In genomic region chr17:4555863-4556646, GRCh38 we compare ENCODE assay signal across 8 cellular contexts. TPM values are rescaled to one million over a fixed set of nuclear protein-coding genes. Genes with fewer than 3 reads are reported as not detected.
DNase-seq lines count a peak whose midpoint lies in the region; ATAC-seq and TF ChIP-seq lines count a peak whose summit lies in the region.

No MANE protein-coding gene starts in this region.

- TF ChIP-seq CTCF in AG10803 (conservative IDR thresholded peaks at IDR 0.05; ENCODE audit: low read length) (no peak), KMS-11 (conservative IDR thresholded peaks at IDR 0.05; ENCODE audit: low read depth, low read length) (no peak), choroid plexus epithelial cell (conservative IDR thresholded peaks at IDR 0.05; ENCODE audit: low read depth, low read length) (no peak), GM13976 (IDR thresholded peaks at IDR 0.05; ENCODE audit: borderline replicate concordance, control extremely low read depth, extremely low read depth, insufficient read depth, missing control alignments) (no peak)

- H4K20me1 ChIP-seq in KMS-11 (ENCODE audit: insufficient read depth): no peaks in the 10 kb centered on the region

- intact Hi-C loops in naive thymus-derived CD4-positive, alpha-beta T cell (cut with micrococcal nuclease): loop anchor here (1.0 to 10.0 kb wide), 11 partner anchors 9 to 519 kb away; partner anchors contain the start of genes UBE2G1 (in 2 of the 2), C17orf107 (in 1 of the 2), CYB5D2 (in 1 of the 2) and MED11 (in 1 of the 2)

- CTCF ChIA-PET in naive thymus-derived CD4-positive, alpha-beta T cell (lab: Charles Lee): interaction anchor here (0.8 to 1.1 kb wide), 2 partner anchors 11 to 135 kb away, joined by 3 read pairs; no protein-coding TSS in a partner anchor

- no peaks in the 10 kb centered on the region for H3K27me3 ChIP-seq in KMS-11 (ENCODE audit: insufficient read depth, low read depth)
- no peaks in the 10 kb centered on the region for H3K27me3 ChIP-seq in naive thymus-derived CD4-positive, alpha-beta T cell (ENCODE audit: control insufficient read depth in 2 of 2, insufficient read depth in 2 of 2, low read length in 2 of 2)

- no peaks in the 10 kb centered on the region for H3K36me3 ChIP-seq in KMS-11 (ENCODE audit: insufficient read depth)
- peaks cover 0 to 29% (median 3%) of the 10 kb centered on the region in 3 experiments for H3K36me3 ChIP-seq in naive thymus-derived CD4-positive, alpha-beta T cell (ENCODE audit: control insufficient read depth in 2 of 3, insufficient read depth in 3 of 3, low read length in 3 of 3)

- ATAC-seq in naive thymus-derived CD4-positive, alpha-beta T cell: no peak
- ATAC-seq in HG03280 (IDR thresholded peaks at IDR 0.05; ENCODE audit: unreplicated experiment): no peak

- peak overlapping the region; percentile 73; the same call in 1 of the 2 replicates for H3K9ac ChIP-seq in KMS-11

- H3K4me1 ChIP-seq in KMS-11 (ENCODE audit: low read depth, poor library complexity, severe bottlenecking): peaks cover 4% of the 10 kb centered on the region
- peaks cover 20% of the 10 kb centered on the region in 2 donors for H3K4me1 ChIP-seq in naive thymus-derived CD4-positive, alpha-beta T cell (ENCODE audit: control insufficient read depth in 2 of 2, insufficient read depth in 2 of 2, low read length in 2 of 2)

- no peaks in the 10 kb centered on the region for H3K9me3 Mint-ChIP-seq in naive thymus-derived CD4-positive, alpha-beta T cell

- H3K27ac Mint-ChIP-seq in naive thymus-derived CD4-positive, alpha-beta T cell: peak overlapping the region; percentile 88 to 98 (median 96)

- in situ Hi-C loops in GM13976 (cut with MboI; ENCODE audit: low sequenced_read_pairs, unreplicated experiment): no loop called here

- H3K4me3 ChIP-seq in AG10803 (ENCODE audit: low read length) (peak overlapping the region; percentile 99), KMS-11 (IDR thresholded peaks at IDR 0.05; ENCODE audit: insufficient read depth, low read depth, low read length) (no peak overlapping the region), choroid plexus epithelial cell (ENCODE audit: low read depth, low read length) (peak overlapping the region; percentile 95)
- peak overlapping the region; percentile 87 for H3K4me3 ChIP-seq in naive thymus-derived CD4-positive, alpha-beta T cell (ENCODE audit: low read length)

- DNase-seq in AG10803 (ENCODE audit: low read depth) (no peak), choroid plexus epithelial cell (ENCODE audit: low read depth) (no peak), amniotic stem cell (lab: John Stamatoyannopoulos, UW) (no peak), GM13976 (ENCODE audit: low spot score) (no peak), AG20443 (ENCODE audit: low spot score) (no peak)
- DNase-seq in naive thymus-derived CD4-positive, alpha-beta T cell: no peak

- H3K9me3 ChIP-seq in naive thymus-derived CD4-positive, alpha-beta T cell (ENCODE audit: control insufficient read depth in 2 of 3, low read length in 3 of 3): no peaks in the 10 kb centered on the region

- no peaks in the 10 kb centered on the region for H3K27me3 Mint-ChIP-seq in naive thymus-derived CD4-positive, alpha-beta T cell

- H3K4me3 Mint-ChIP-seq in naive thymus-derived CD4-positive, alpha-beta T cell: peak overlapping the region; percentile 87 to 97 (median 95)

- H3K36me3 Mint-ChIP-seq in naive thymus-derived CD4-positive, alpha-beta T cell: peaks cover 0 to 8% (median 2%) of the 10 kb centered on the region in 5 donors

- peak overlapping the region; percentile 42; the same call in 1 of the 2 replicates for H3K27ac ChIP-seq in KMS-11
- peak overlapping the region; percentile 79 for H3K27ac ChIP-seq in naive thymus-derived CD4-positive, alpha-beta T cell (ENCODE audit: low read depth, low read length)

- H3K79me2 ChIP-seq in KMS-11 (ENCODE audit: insufficient read depth, low read depth): peaks cover 26% of the 10 kb centered on the region

- POLR2A ChIA-PET in naive thymus-derived CD4-positive, alpha-beta T cell (lab: Charles Lee): interaction anchor here (1.0 to 1.4 kb wide), 5 partner anchors 9 to 384 kb away, joined by 3 to 5 read pairs (median 4); partner anchors contain the start of genes RNF167 and SLC25A11

- H2AFZ ChIP-seq in KMS-11 (ENCODE audit: low read depth): peak overlapping the region; percentile 85

- H3K4me1 Mint-ChIP-seq in naive thymus-derived CD4-positive, alpha-beta T cell: peaks cover 16 to 32% (median 28%) of the 10 kb centered on the region in 7 donors

- H3K4me2 ChIP-seq in KMS-11: peak overlapping the region; percentile 94

RNA-seq across cellular contexts. Expression of gene MYBBP1A, which starts 0.9 kb away (rescaled TPM):
- 10 to 100 TPM; 59.8 to 81.8 (median 77.9) TPM for total RNA-seq in naive thymus-derived CD4-positive, alpha-beta T cell
- 10 to 100 TPM; 21.0 to 42.8 TPM for polyA plus RNA-seq in naive thymus-derived CD4-positive, alpha-beta T cell

RNA-seq across cellular contexts. Expression of gene GGT6, which starts 4.3 kb away (rescaled TPM):
- total RNA-seq in naive thymus-derived CD4-positive, alpha-beta T cell: not detected
- not detected for polyA plus RNA-seq in naive thymus-derived CD4-positive, alpha-beta T cell

RNA-seq across cellular contexts. Expression of gene SMTNL2, which starts 28.3 kb away (rescaled TPM):
- not detected for total RNA-seq in naive thymus-derived CD4-positive, alpha-beta T cell
- not detected for polyA plus RNA-seq in naive thymus-derived CD4-positive, alpha-beta T cell

RNA-seq across cellular contexts. Expression of gene SPNS2, which starts 57.4 kb away (rescaled TPM):
- total RNA-seq in naive thymus-derived CD4-positive, alpha-beta T cell: under 1 TPM in 4 of 5 experiments, not detected in 1; 0.19 to 0.56 (median 0.50) TPM
- not detected for polyA plus RNA-seq in naive thymus-derived CD4-positive, alpha-beta T cell
